In the genomic region with DNA sequence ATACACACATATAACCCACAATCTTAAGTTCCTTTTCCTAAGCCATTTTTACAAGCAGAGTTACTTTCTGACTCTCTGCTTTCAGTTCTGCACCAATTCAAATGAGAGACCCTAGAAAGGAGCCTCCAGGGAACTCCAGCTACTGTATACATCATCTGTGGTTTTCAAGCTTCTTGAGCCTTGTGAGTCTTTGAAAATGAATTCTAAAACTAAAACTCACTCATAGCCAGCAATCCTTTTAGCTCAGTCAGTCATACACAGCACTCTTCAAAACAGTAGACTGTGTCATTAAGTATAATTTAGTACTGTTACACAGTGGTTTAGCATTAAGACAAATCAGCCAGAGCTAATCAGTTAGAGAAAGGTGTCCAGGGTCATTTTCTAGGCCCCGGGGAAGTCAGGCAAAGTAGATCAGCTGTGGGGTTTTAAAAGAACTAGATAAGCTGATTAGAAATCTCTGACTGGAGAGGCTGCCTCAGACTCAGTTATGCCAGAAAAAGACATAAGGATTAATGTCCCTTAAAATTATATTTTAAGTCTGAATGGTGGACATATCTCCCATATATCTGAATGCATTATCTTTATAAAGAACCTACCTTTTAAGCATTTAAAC, we compare ENCODE assay signal across 10 cellular contexts.
DNase-seq lines count a peak whose midpoint lies in the region; ATAC-seq, FAIRE-seq and TF ChIP-seq lines count a peak whose summit lies in the region.
"Had no signal": no experiment of that assay in that cellular context is flagged by ENCODE, and none has a peak within 500 bp of the region (broad histone marks: within the 10 kb centered on the region; RNA-seq: fewer than 3 reads in every experiment).

No MANE protein-coding gene starts in this region.

- H3K4me1 ChIP-seq in prostate gland (replicated peaks): no peaks in the 10 kb centered on the region
- no peaks in the 10 kb centered on the region for H3K4me1 ChIP-seq in left lung

- intact Hi-C loops in posterior vena cava (cut with DNase I): no loop called here
- intact Hi-C loops in prostate gland (cut with DNase I): no loop called here
- intact Hi-C loops in left lung (cut with DNase I): no loop called here

- H3K36me3 ChIP-seq in prostate gland (no peaks in the 10 kb centered on the region), left lung (no peaks in the 10 kb centered on the region)

- no peak for TF ChIP-seq POLR2A in prostate gland (IDR thresholded peaks at IDR 0.05)

- no peak for DNase-seq in D721Med (ENCODE audit: insufficient read length, low spot score)
- peak; percentile 29 to 63 for DNase-seq in NCI-H187 (lab: John Stamatoyannopoulos, UW)
- peak; percentile 37 for DNase-seq in fibroblast of pulmonary artery (ENCODE audit: low read depth)
- DNase-seq in posterior vena cava (ENCODE audit: low spot score): no peak
- no peak for DNase-seq in prostate gland (ENCODE audit: low spot score)
- DNase-seq in left lung: no peak

- H3K9me3 ChIP-seq in prostate gland (no peaks in the 10 kb centered on the region), left lung (no peaks in the 10 kb centered on the region)

- ATAC-seq in GM21717 (IDR thresholded peaks at IDR 0.05; ENCODE audit: unreplicated experiment) (peak; percentile 58), HG03196 (IDR thresholded peaks at IDR 0.05; ENCODE audit: unreplicated experiment) (no peak), left lung (no peak)

- no peak overlapping the region for H3K27ac ChIP-seq in prostate gland
- no peak overlapping the region for H3K27ac ChIP-seq in left lung
- H3K27ac ChIP-seq: RWPE1 had no signal

- 10% methylated on average over 1 of the region's 1 CpG for WGBS in prostate gland

- peak; percentile 98 for FAIRE-seq in D721Med (lab: Jason Lieb, UNC)
- FAIRE-seq: colon had no signal

- H3K4me3 ChIP-seq in fibroblast of pulmonary artery (replicated peaks; ENCODE audit: low read depth, low read length): no peak overlapping the region
- no peak overlapping the region for H3K4me3 ChIP-seq in prostate gland
- no peak overlapping the region for H3K4me3 ChIP-seq in left lung

- H3K27me3 ChIP-seq in prostate gland (replicated peaks; ENCODE audit: insufficient read depth) (no peaks in the 10 kb centered on the region), left lung (no peaks in the 10 kb centered on the region)

- TF ChIP-seq CTCF in D721Med (IDR thresholded peaks at IDR 0.05; ENCODE audit: insufficient read depth, missing control alignments) (no peak), fibroblast of pulmonary artery (IDR thresholded peaks at IDR 0.05; ENCODE audit: low read length, missing control alignments) (no peak), prostate gland (IDR thresholded peaks at IDR 0.05) (no peak), left lung (IDR thresholded peaks at IDR 0.05) (no peak)

Comparison
In these comparisons a context has a peak if more than half of its experiments do, and no peak if none do; other contexts are left out.
1. DNase-seq: peak in NCI-H187 (2 of 2) and fibroblast of pulmonary artery (single experiment); none in D721Med (single experiment), posterior vena cava (single experiment), prostate gland (single experiment) and left lung (0 of 2).